Comparison of ENCODE assay signal across 1 cellular context in the genomic region with DNA sequence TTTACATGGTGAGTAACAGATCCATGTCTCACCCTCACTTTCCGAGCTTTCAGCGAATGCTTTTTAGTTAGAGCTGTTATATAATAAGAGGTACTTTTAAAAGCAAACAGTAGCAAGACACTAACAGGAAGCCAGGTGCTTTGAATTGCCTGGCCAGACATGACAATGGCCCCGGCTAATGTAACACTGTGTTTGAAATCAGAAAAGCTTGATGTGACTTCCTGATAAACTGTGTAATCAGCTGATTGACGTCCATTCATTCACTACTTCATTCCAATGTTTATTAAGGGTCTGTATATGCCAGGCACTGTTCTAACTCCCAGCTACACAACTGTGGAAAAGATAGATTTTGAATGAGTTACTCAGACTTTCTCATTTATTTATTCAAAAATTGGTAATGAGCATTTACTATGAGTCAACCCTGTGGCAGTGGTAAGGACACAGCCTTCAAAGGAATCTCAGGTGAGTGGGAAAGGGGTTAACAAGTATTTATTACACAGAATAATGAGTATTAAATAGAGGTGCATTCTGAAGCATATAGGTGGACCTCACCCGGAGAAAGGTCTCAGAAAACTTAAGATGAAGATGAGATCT.
TF ChIP-seq lines count a peak whose summit lies in the region.

No MANE protein-coding gene starts in this region.

TF ChIP-seq in HepG2, 621 proteins besides CTCF, POLR2A, EP300 and RAD21:
- TF ChIP-seq, protein P1, sequence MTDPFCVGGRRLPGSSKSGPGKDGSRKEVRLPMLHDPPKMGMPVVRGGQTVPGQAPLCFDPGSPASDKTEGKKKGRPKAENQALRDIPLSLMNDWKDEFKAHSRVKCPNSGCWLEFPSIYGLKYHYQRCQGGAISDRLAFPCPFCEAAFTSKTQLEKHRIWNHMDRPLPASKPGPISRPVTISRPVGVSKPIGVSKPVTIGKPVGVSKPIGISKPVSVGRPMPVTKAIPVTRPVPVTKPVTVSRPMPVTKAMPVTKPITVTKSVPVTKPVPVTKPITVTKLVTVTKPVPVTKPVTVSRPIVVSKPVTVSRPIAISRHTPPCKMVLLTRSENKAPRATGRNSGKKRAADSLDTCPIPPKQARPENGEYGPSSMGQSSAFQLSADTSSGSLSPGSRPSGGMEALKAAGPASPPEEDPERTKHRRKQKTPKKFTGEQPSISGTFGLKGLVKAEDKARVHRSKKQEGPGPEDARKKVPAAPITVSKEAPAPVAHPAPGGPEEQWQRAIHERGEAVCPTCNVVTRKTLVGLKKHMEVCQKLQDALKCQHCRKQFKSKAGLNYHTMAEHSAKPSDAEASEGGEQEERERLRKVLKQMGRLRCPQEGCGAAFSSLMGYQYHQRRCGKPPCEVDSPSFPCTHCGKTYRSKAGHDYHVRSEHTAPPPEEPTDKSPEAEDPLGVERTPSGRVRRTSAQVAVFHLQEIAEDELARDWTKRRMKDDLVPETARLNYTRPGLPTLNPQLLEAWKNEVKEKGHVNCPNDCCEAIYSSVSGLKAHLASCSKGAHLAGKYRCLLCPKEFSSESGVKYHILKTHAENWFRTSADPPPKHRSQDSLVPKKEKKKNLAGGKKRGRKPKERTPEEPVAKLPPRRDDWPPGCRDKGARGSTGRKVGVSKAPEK (CRISPR knock-in tag; IDR thresholded peaks at IDR 0.05; ENCODE audit: borderline replicate concordance), result no peak
- TF ChIP-seq HHEX (CRISPR knock-in tag; IDR thresholded peaks at IDR 0.05) (no peak), ZFP41 (CRISPR knock-in tag; IDR thresholded peaks at IDR 0.05; ENCODE audit: borderline replicate concordance) (no peak)
TF ChIP-seq in HepG2: peak in this region for 0.
